Comparison of ENCODE assay signal across 8 cellular contexts in the genomic region with DNA sequence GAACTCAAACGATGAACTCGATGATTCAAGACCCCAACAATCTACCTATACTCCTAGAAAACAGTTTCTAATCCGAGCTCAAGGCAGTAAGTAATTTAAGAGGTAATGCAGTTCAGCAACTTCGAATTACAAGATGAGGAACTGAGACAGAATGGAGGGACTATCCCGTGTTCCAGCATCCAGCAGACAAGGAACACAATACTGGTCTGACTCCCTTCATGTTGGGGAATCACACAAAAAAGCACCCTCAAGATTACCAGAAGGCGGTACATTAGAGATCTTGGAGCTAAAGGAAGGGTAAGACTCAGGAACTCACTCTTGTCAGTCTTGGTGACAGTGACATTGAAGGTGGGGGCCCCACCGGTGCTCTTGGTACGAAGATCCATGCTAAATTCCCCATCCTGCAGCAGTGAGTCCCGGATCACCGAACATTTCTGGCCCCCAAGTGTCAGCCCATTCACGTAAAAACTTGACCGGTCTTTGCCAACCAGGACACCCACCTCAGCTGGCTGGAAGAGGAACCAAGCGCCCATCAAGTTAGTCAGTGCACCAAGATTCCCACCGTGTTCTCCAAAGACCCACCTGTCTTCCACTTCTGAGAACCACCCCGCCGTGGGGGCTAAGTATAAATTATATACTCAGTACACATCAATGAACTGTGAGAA. TPM values are rescaled to one million over a fixed set of nuclear protein-coding genes. Genes with fewer than 3 reads are reported as not detected.
DNase-seq lines count a peak whose midpoint lies in the region; ATAC-seq and TF ChIP-seq lines count a peak whose summit lies in the region.

No MANE protein-coding gene starts in this region.

- H3K4me1 ChIP-seq in PC-3 (ENCODE audit: insufficient read depth, low read length): peaks cover 36% of the 10 kb centered on the region

- no peak for ATAC-seq in PC-3

- H3K4me2 ChIP-seq in PC-3 (ENCODE audit: low read length): peak overlapping the region; percentile 98

- H3K9me2 ChIP-seq in PC-3 (replicated peaks; ENCODE audit: low read length): no peaks in the 10 kb centered on the region

- no peak overlapping the region for H2AFZ ChIP-seq in PC-3 (ENCODE audit: low read length)

- H3K27me3 ChIP-seq in PC-3 (ENCODE audit: low read length): no peaks in the 10 kb centered on the region

- H3K36me3 ChIP-seq in PC-3 (ENCODE audit: low read depth, low read length): peaks cover 28% of the 10 kb centered on the region

- H3K9me3 Mint-ChIP-seq in Calu3 (ENCODE audit: low read depth, unreplicated experiment) (no peaks in the 10 kb centered on the region), endothelial cell (ENCODE audit: unreplicated experiment) (no peaks in the 10 kb centered on the region), osteocyte (ENCODE audit: unreplicated experiment) (no peaks in the 10 kb centered on the region)

- peak overlapping the region; percentile 89 for H3K4me3 Mint-ChIP-seq in Calu3 (ENCODE audit: low read depth, unreplicated experiment)
- peak overlapping the region; percentile 96 for H3K4me3 Mint-ChIP-seq in endothelial cell (ENCODE audit: unreplicated experiment)
- peak overlapping the region; percentile 92 for H3K4me3 Mint-ChIP-seq in osteocyte (ENCODE audit: unreplicated experiment)

- H3K9me3 ChIP-seq in PC-3 (ENCODE audit: low read length): no peaks in the 10 kb centered on the region

- TSS peak; percentile 76 for BruUV-seq in Calu3 (replicated peaks; lab: Mats Ljungman, UMichigan)
- TSS peak; percentile 56 for BruUV-seq in PC-3 (replicated peaks; lab: Mats Ljungman, UMichigan)

- DNase-seq in Calu3 (no peak), PC-3 (no peak), endothelial cell (ENCODE audit: low spot score) (no peak), osteocyte (ENCODE audit: extremely low spot score, unreplicated experiment) (no peak), NCI-H1092 (lab: John Stamatoyannopoulos, UW) (no peak), NCI-H1694 (lab: John Stamatoyannopoulos, UW) (no peak), AG08396 (ENCODE audit: low spot score) (no peak), COLO829 (ENCODE audit: low spot score) (no peak)

- H3F3A ChIP-seq in PC-3 (ENCODE audit: low read length, unreplicated experiment): no peaks in the 10 kb centered on the region

- peak overlapping the region; percentile 90 for H3K4me3 ChIP-seq in PC-3 (ENCODE audit: low read length)

- POLR2A ChIA-PET in PC-3 (lab: Charles Lee; ENCODE audit: unreplicated experiment): no interaction called here

- H3K36me3 Mint-ChIP-seq in Calu3 (ENCODE audit: insufficient read depth, unreplicated experiment) (peaks cover 78% of the 10 kb centered on the region), endothelial cell (ENCODE audit: low read depth, unreplicated experiment) (peaks cover 28% of the 10 kb centered on the region), osteocyte (ENCODE audit: unreplicated experiment) (peaks cover 21% of the 10 kb centered on the region)

- H3K4me1 Mint-ChIP-seq in Calu3 (ENCODE audit: low read depth, unreplicated experiment) (peaks cover 36% of the 10 kb centered on the region), endothelial cell (ENCODE audit: unreplicated experiment) (peaks cover 42% of the 10 kb centered on the region), osteocyte (ENCODE audit: unreplicated experiment) (peaks cover 54% of the 10 kb centered on the region)

- CTCF ChIA-PET in Calu3 (lab: Charles Lee) (interaction anchor here (0.7 kb wide), 1 partner anchor 157 kb away, joined by 4 read pairs; no protein-coding TSS in a partner anchor), PC-3 (lab: Charles Lee) (no interaction called here)

- H4K20me1 ChIP-seq in PC-3 (ENCODE audit: low read length): peaks cover 26% of the 10 kb centered on the region

- H3K27me3 Mint-ChIP-seq in Calu3 (ENCODE audit: unreplicated experiment): no peaks in the 10 kb centered on the region
- H3K27me3 Mint-ChIP-seq in endothelial cell (ENCODE audit: unreplicated experiment): peaks cover 30% of the 10 kb centered on the region
- no peaks in the 10 kb centered on the region for H3K27me3 Mint-ChIP-seq in osteocyte (ENCODE audit: unreplicated experiment)

- H3K79me2 ChIP-seq in PC-3 (ENCODE audit: low read length): peaks cover 71% of the 10 kb centered on the region

- peak overlapping the region; percentile 93 for H3K9ac ChIP-seq in PC-3 (ENCODE audit: low read length)

- intact Hi-C loops in Calu3 (cut with micrococcal nuclease; ENCODE audit: unreplicated experiment): no loop called here
- intact Hi-C loops in PC-3 (cut with micrococcal nuclease): loop anchor here (2.0 kb wide), 1 partner anchor 50 kb away; the partner anchor contains the start of genes INCA1 and KIF1C

- H3K27ac Mint-ChIP-seq in Calu3 (ENCODE audit: unreplicated experiment) (peak overlapping the region; percentile 98), endothelial cell (ENCODE audit: unreplicated experiment) (peak overlapping the region; percentile 91), osteocyte (ENCODE audit: unreplicated experiment) (peak overlapping the region; percentile 73)

- peak overlapping the region; percentile 28 for H3K27ac ChIP-seq in PC-3 (ENCODE audit: low read length)

- TF ChIP-seq CTCF in Calu3 (IDR thresholded peaks at IDR 0.05; ENCODE audit: unreplicated experiment): no peak
- TF ChIP-seq CTCF in PC-3 (conservative IDR thresholded peaks at IDR 0.05; ENCODE audit: low read depth, low read length): no peak
- TF ChIP-seq CTCF in endothelial cell (IDR thresholded peaks at IDR 0.05; ENCODE audit: unreplicated experiment): no peak
- TF ChIP-seq CTCF in osteocyte (IDR thresholded peaks at IDR 0.05): no peak

RNA-seq across cellular contexts. Expression of gene PFN1, which starts 1.9 kb away (rescaled TPM):
- total RNA-seq in Calu3 (2022): 580 and 605 TPM in 2 replicates
- total RNA-seq in PC-3 (2014; rRNA removed): 1,914 and 2,339 TPM in 2 replicates
- 874 TPM for total RNA-seq in endothelial cell (ENCODE audit: unreplicated experiment)
- total RNA-seq in osteocyte: 509 and 514 TPM in 2 replicates

RNA-seq across cellular contexts. Expression of gene ENO3, which starts 4.5 kb away (rescaled TPM):
- total RNA-seq in Calu3 (2022) (12.3 and 12.9 TPM in 2 replicates), PC-3 (2014; rRNA removed) (2.4 and 7.5 TPM in 2 replicates), endothelial cell (ENCODE audit: unreplicated experiment) (7.3 TPM), osteocyte (9.4 and 9.5 TPM in 2 replicates)

RNA-seq across cellular contexts. Expression of gene RNF167, which starts 6.4 kb away (rescaled TPM):
- 65.2 and 77.0 TPM in 2 replicates for total RNA-seq in Calu3 (2022)
- 37.8 and 43.1 TPM in 2 replicates for total RNA-seq in PC-3 (2014; rRNA removed)
- 92.3 TPM for total RNA-seq in endothelial cell (ENCODE audit: unreplicated experiment)
- total RNA-seq in osteocyte: 105 and 115 TPM in 2 replicates

RNA-seq across cellular contexts. Expression of gene SLC25A11, which starts 6.6 kb away (rescaled TPM):
- total RNA-seq in Calu3 (2022) (37.7 and 38.4 TPM in 2 replicates), PC-3 (2014; rRNA removed) (64.3 and 72.1 TPM in 2 replicates), endothelial cell (ENCODE audit: unreplicated experiment) (47.5 TPM), osteocyte (59.6 and 60.6 TPM in 2 replicates)

RNA-seq across cellular contexts. Expression of gene GP1BA, which starts 14.4 kb away (rescaled TPM):
- total RNA-seq in Calu3 (2022) (not detected in 2 replicates), PC-3 (2014; rRNA removed) (not detected in 2 replicates), endothelial cell (ENCODE audit: unreplicated experiment) (1.3 TPM), osteocyte (not detected in 2 replicates)
